15 cellular contexts compared by ENCODE assay signal in the genomic region with DNA sequence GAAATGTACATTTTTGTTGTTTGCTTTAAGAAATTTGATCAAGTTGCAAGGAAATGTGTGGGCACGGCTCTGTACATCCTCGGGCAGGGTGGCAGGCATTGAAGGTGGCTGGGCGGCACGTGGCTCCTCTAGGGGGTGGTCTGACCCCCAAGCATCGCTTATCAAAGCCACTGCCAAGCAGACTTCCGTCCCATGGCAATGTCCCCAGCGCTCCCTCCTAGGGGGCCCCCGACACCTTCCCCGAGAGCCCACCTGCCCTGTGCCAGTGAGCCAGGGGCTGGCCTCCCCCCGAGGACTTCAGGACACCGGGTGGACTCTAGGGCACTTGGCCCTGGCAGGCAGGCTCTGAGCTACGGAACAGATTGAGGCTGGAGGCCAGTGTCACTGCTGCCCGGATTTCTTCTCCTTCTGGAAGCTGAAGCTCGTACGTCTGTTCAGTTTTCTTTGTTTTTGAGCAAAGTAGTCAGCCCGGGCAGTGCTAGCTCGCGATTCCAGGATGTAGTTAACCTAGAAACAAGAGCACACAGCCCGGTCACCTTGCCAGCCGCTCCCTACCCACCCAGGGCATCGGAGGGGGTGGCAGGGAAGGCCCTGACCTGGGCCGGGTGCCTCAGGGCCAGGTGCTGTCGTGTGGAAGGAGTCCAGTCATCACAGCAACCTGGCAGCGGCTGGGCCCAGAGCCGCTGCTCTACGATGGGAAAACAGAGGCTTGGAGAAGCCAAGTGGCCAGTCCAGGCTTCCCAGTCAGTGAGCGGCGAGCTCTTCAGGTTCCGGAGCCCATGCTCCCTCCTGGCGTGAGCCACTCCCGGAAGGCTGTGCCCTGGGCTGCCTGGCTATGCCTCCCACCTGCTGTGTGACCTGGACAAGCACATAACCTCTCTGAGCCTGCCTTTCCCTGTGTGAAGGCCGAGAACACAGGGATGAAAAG.
"Had no signal": no experiment of that assay in that cellular context is flagged by ENCODE, and none has a peak within 500 bp of the region (broad histone marks: within the 10 kb centered on the region; RNA-seq: fewer than 3 reads in every experiment).

No MANE protein-coding gene starts in this region.

- H3K27me3 Mint-ChIP-seq: activated B cell treated with CpG ODN at 0.5 μM for 24 hours; activated CD4-positive, alpha-beta T cell treated with anti-CD3 and anti-CD28 coated beads, Interleukin-2, amount 10 ng/mL, durations not matched to agents 24 days and 14 days; activated T-helper 17 cell treated with anti-CD3 and anti-CD28 coated beads, Interleukin-2, amount 50 U/mL, for 72 hours had no signal

- H3K4me3 ChIP-seq: adrenal gland, dorsolateral prefrontal cortex, esophagus muscularis mucosa, left lung, right atrium auricular region, smooth muscle cell, tibial nerve had no signal

- ATAC-seq: activated T-helper 17 cell treated with anti-CD3 and anti-CD28 coated beads, Interleukin-2, amount 50 U/mL, for 72 hours; left lung had no signal

- H3K4me2 ChIP-seq: smooth muscle cell had no signal

- DNase-seq: activated B cell treated with CpG ODN at 0.5 μM for 24 hours; activated CD4-positive, alpha-beta T cell treated with anti-CD3 and anti-CD28 coated beads, Interleukin-2, amount 10 ng/mL, durations not matched to agents 24 days and 14 days; activated naive CD4-positive, alpha-beta T cell treated with anti-CD3 and anti-CD28 coated beads for 36 hours; activated T-cell treated with anti-CD3 and anti-CD28 coated beads for 4 hours; adrenal gland; left lung had no signal

- H3K4me3 Mint-ChIP-seq: activated B cell treated with CpG ODN at 0.5 μM for 24 hours; activated CD4-positive, alpha-beta T cell treated with anti-CD3 and anti-CD28 coated beads, Interleukin-2, amount 10 ng/mL, durations not matched to agents 24 days and 14 days; activated naive CD4-positive, alpha-beta T cell treated with anti-CD3 and anti-CD28 coated beads for 36 hours; activated T-helper 17 cell treated with anti-CD3 and anti-CD28 coated beads, Interleukin-2, amount 50 U/mL, for 72 hours; mesothelial cell of epicardium; T-helper 1 cell treated with Interleukin-12 subunit alpha and Interleukin-12 subunit beta and Interleukin-4 antibody, amounts not matched to agents 30 μg/mL and 1 μg/mL, for 36 hours had no signal

- H3K9me3 Mint-ChIP-seq: activated B cell treated with CpG ODN at 0.5 μM for 24 hours; activated CD4-positive, alpha-beta T cell treated with anti-CD3 and anti-CD28 coated beads, Interleukin-2, amount 10 ng/mL, durations not matched to agents 24 days and 14 days; activated naive CD4-positive, alpha-beta T cell treated with anti-CD3 and anti-CD28 coated beads for 36 hours; activated T-helper 17 cell treated with anti-CD3 and anti-CD28 coated beads, Interleukin-2, amount 50 U/mL, for 72 hours; mesothelial cell of epicardium; T-helper 1 cell treated with Interleukin-12 subunit alpha and Interleukin-12 subunit beta and Interleukin-4 antibody, amounts not matched to agents 30 μg/mL and 1 μg/mL, for 36 hours had no signal

- H3K27ac Mint-ChIP-seq: activated B cell treated with CpG ODN at 0.5 μM for 24 hours; activated CD4-positive, alpha-beta T cell treated with anti-CD3 and anti-CD28 coated beads, Interleukin-2, amount 10 ng/mL, durations not matched to agents 24 days and 14 days; activated naive CD4-positive, alpha-beta T cell treated with anti-CD3 and anti-CD28 coated beads for 36 hours; activated T-helper 17 cell treated with anti-CD3 and anti-CD28 coated beads, Interleukin-2, amount 50 U/mL, for 72 hours; mesothelial cell of epicardium; T-helper 1 cell treated with Interleukin-12 subunit alpha and Interleukin-12 subunit beta and Interleukin-4 antibody, amounts not matched to agents 30 μg/mL and 1 μg/mL, for 36 hours had no signal

- H3K4me1 ChIP-seq: adrenal gland, esophagus muscularis mucosa, left lung, right atrium auricular region, tibial nerve had no signal

- H3K27me3 ChIP-seq: adrenal gland, dorsolateral prefrontal cortex, esophagus muscularis mucosa, left lung, right atrium auricular region, tibial nerve had no signal

- H3K9me3 ChIP-seq: adrenal gland, esophagus muscularis mucosa, left lung, neutrophil, right atrium auricular region, tibial nerve had no signal

- H3K27ac ChIP-seq: adrenal gland, esophagus muscularis mucosa, left lung, neutrophil, right atrium auricular region, tibial nerve had no signal

- H3K4me1 Mint-ChIP-seq: activated B cell treated with CpG ODN at 0.5 μM for 24 hours; activated CD4-positive, alpha-beta T cell treated with anti-CD3 and anti-CD28 coated beads, Interleukin-2, amount 10 ng/mL, durations not matched to agents 24 days and 14 days; activated T-helper 17 cell treated with anti-CD3 and anti-CD28 coated beads, Interleukin-2, amount 50 U/mL, for 72 hours had no signal
